14 cellular contexts compared by ENCODE assay signal in genomic region chr12:105214141-105214540, GRCh38. TPM values are rescaled to one million over a fixed set of nuclear protein-coding genes. Genes with fewer than 3 reads are reported as not detected.
DNase-seq lines count a peak whose midpoint lies in the region; ATAC-seq and TF ChIP-seq lines count a peak whose summit lies in the region.
"Had no signal": no experiment of that assay in that cellular context is flagged by ENCODE, and none has a peak within 500 bp of the region (broad histone marks: within the 10 kb centered on the region; RNA-seq: fewer than 3 reads in every experiment).

No MANE protein-coding gene starts in this region.

- H3K27me3 Mint-ChIP-seq in activated CD8-positive, alpha-beta T cell treated with anti-CD3 and anti-CD28 coated beads, Interleukin-2, amount 10 ng/mL, durations not matched to agents 7 days and 5 days (ENCODE audit: low read depth): no peaks in the 10 kb centered on the region
- H3K27me3 Mint-ChIP-seq: B cell had no signal

- ATAC-seq in RWPE2 (ENCODE audit: low read depth) (peak; percentile 76), sciatic nerve (peak; percentile 23), Right ventricle myocardium inferior (no peak)
- ATAC-seq in activated CD8-positive, alpha-beta T cell treated with anti-CD3 and anti-CD28 coated beads, Interleukin-2, amount 10 ng/mL, durations not matched to agents 7 days and 5 days: no peak

- H3K36me3 ChIP-seq in RWPE2 (ENCODE audit: low read depth): peaks cover 18% of the 10 kb centered on the region; the same call in 1 of the 2 replicates

- in situ Hi-C loops in G401 (cut with HindIII; ENCODE audit: low sequenced_read_pairs): no loop called here

- H3K27me3 ChIP-seq in RWPE2 (ENCODE audit: insufficient read depth, poor library complexity, severe bottlenecking): no peaks in the 10 kb centered on the region
- H3K27me3 ChIP-seq: pancreas, testis had no signal

- CTCF ChIA-PET in activated CD8-positive, alpha-beta T cell treated with anti-CD3 and anti-CD28 coated beads, Interleukin-2, amount 10 ng/mL, durations not matched to agents 7 days and 5 days (lab: Charles Lee): no interaction called here

- H3K36me3 Mint-ChIP-seq in activated CD8-positive, alpha-beta T cell treated with anti-CD3 and anti-CD28 coated beads, Interleukin-2, amount 10 ng/mL, durations not matched to agents 7 days and 5 days (ENCODE audit: low read depth): peaks cover 15% of the 10 kb centered on the region

- H3K4me3 Mint-ChIP-seq in activated CD8-positive, alpha-beta T cell treated with anti-CD3 and anti-CD28 coated beads, Interleukin-2, amount 10 ng/mL, durations not matched to agents 7 days and 5 days: no peak overlapping the region
- H3K4me3 Mint-ChIP-seq: B cell had no signal

- no peaks in the 10 kb centered on the region for H3K9me3 Mint-ChIP-seq in activated CD8-positive, alpha-beta T cell treated with anti-CD3 and anti-CD28 coated beads, Interleukin-2, amount 10 ng/mL, durations not matched to agents 7 days and 5 days (ENCODE audit: insufficient read depth)

- H3K4me1 Mint-ChIP-seq in activated CD8-positive, alpha-beta T cell treated with anti-CD3 and anti-CD28 coated beads, Interleukin-2, amount 10 ng/mL, durations not matched to agents 7 days and 5 days (ENCODE audit: low read depth): peaks cover 3% of the 10 kb centered on the region
- H3K4me1 Mint-ChIP-seq: B cell had no signal

- peak; percentile 68 for DNase-seq in EH (ENCODE audit: low read depth)
- DNase-seq in RWPE2 (ENCODE audit: low spot score): no peak
- DNase-seq in fibroblast of pulmonary artery (ENCODE audit: low read depth): peak; percentile 54
- DNase-seq in sciatic nerve (ENCODE audit: low spot score): no peak
- DNase-seq in Right ventricle myocardium inferior (ENCODE audit: missing footprints): no peak
- no peak for DNase-seq in hypothalamus (lab: John Stamatoyannopoulos, UW)
- no peak for DNase-seq in activated CD8-positive, alpha-beta T cell treated with anti-CD3 and anti-CD28 coated beads, Interleukin-2, amount 10 ng/mL, durations not matched to agents 7 days and 5 days
- no peak for DNase-seq in G401 (ENCODE audit: low spot score)
- DNase-seq: DMS53, NCI-H1048, SW 1271, testis had no signal

- no peaks in the 10 kb centered on the region for H3K9me3 ChIP-seq in RWPE2 (ENCODE audit: severe bottlenecking)
- H3K9me3 ChIP-seq: pancreas, testis had no signal

- H3K4me1 ChIP-seq in RWPE2 (ENCODE audit: insufficient read depth, poor library complexity, severe bottlenecking): peaks cover 28% of the 10 kb centered on the region

- no peak overlapping the region for H3K27ac Mint-ChIP-seq in activated CD8-positive, alpha-beta T cell treated with anti-CD3 and anti-CD28 coated beads, Interleukin-2, amount 10 ng/mL, durations not matched to agents 7 days and 5 days
- H3K27ac Mint-ChIP-seq: B cell had no signal

- peak overlapping the region; percentile 94 for H3K27ac ChIP-seq in RWPE2 (ENCODE audit: poor library complexity, severe bottlenecking)
- H3K27ac ChIP-seq: testis had no signal

- TF ChIP-seq CTCF in RWPE2 (IDR thresholded peaks at IDR 0.05; ENCODE audit: poor library complexity, severe bottlenecking) (no peak), fibroblast of pulmonary artery (IDR thresholded peaks at IDR 0.05; ENCODE audit: low read length, missing control alignments) (no peak)

- POLR2A ChIA-PET in activated CD8-positive, alpha-beta T cell treated with anti-CD3 and anti-CD28 coated beads, Interleukin-2, amount 10 ng/mL, durations not matched to agents 7 days and 5 days (lab: Charles Lee): no interaction called here

- intact Hi-C loops in sciatic nerve (cut with DNase I): no loop called here
- intact Hi-C loops in Right ventricle myocardium inferior (cut with DNase I): no loop called here

- H3K4me3 ChIP-seq in RWPE2 (ENCODE audit: severe bottlenecking): no peak overlapping the region
- no peak overlapping the region for H3K4me3 ChIP-seq in fibroblast of pulmonary artery (replicated peaks; ENCODE audit: low read depth, low read length)
- H3K4me3 ChIP-seq: pancreas, testis had no signal

RNA-seq across cellular contexts. Expression of gene APPL2, which starts 21.8 kb away (rescaled TPM):
- total RNA-seq in sciatic nerve (53.4 TPM), Right ventricle myocardium inferior (20.9 TPM)
- 10 to 100 TPM; 19.0 to 20.4 TPM for total RNA-seq in activated CD8-positive, alpha-beta T cell treated with anti-CD3 and anti-CD28 coated beads, Interleukin-2, amount 10 ng/mL, durations not matched to agents 7 days and 5 days
- total RNA-seq in G401 (2014; rRNA removed; shearing (Covaris generic)): 36.4 and 36.5 TPM in 2 replicates

Comparison
In these comparisons a context has a peak if more than half of its experiments do, and no peak if none do; other contexts are left out.
1. DNase-seq: peak in EH (single experiment) and fibroblast of pulmonary artery (single experiment); none in RWPE2 (single experiment), sciatic nerve (single experiment), Right ventricle myocardium inferior (single experiment), hypothalamus (0 of 51), activated CD8-positive, alpha-beta T cell treated with anti-CD3 and anti-CD28 coated beads, Interleukin-2, amount 10 ng/mL, durations not matched to agents 7 days and 5 days (single experiment) and G401 (single experiment).
2. ATAC-seq: peak in RWPE2 (single experiment) and sciatic nerve (single experiment); none in Right ventricle myocardium inferior (single experiment) and activated CD8-positive, alpha-beta T cell treated with anti-CD3 and anti-CD28 coated beads, Interleukin-2, amount 10 ng/mL, durations not matched to agents 7 days and 5 days (single experiment).